ENCODE assay signal across 8 cellular contexts in the genomic region with DNA sequence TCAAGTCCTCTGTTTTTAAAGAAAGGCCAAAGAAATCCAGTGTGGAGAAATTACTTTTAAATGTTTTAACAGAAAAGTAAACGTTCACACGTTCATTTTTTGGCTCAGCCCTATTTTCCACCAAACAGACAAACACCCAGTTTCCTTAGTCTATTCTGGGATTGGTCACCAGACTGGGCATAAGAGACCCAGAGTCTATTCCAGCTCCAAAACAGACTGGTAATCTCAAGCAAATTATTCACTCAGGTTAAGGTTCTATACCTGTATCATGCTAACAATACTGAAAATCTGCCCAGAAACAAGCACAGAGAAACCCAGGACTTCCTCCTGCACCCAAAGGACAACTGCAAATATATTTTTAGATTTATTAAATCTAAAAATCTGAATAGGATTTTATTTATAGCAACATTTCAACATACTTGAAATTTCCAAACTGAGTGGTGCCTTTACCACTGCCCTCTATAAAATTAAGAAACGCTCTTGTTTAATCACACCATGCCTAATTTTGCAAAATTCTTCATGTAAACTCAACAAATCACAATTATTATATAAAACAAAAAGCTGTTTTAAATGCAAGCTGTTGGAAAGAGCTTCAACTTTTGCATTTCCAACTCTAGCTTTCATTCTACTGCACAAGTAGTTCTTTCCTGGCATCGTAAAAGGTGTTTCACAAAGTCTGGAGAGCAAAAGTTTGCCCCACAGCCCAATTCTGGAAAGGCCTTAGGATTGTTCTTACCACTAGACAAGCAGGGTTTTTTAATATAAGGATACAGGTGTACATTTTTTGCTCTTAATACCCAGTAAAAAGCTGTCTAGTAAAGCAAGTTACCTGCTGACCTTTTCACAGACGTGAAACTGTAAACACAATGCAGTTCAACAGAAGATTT. TPM values are rescaled to one million over a fixed set of nuclear protein-coding genes. Genes with fewer than 3 reads are reported as not detected.
A peak's percentile ranks its signal among the peaks of the same experiment; 100 is the strongest.
DNase-seq lines count a peak whose midpoint lies in the region; ATAC-seq, FAIRE-seq and TF ChIP-seq lines count a peak whose summit lies in the region.

No MANE protein-coding gene starts in this region.

- H3K9me3 ChIP-seq in keratinocyte (ENCODE audit: control insufficient read depth, low read depth, low read length) (no peaks in the 10 kb centered on the region), thyroid gland (no peaks in the 10 kb centered on the region)

- POLR2A ChIA-PET in activated CD8-positive, alpha-beta T cell treated with anti-CD3 and anti-CD28 coated beads for 36 hours (lab: Charles Lee), result interaction anchor here (0.7 to 2.4 kb wide), 4 partner anchors 11 to 46 kb away, joined by 3 to 12 read pairs (median 4); no protein-coding TSS in a partner anchor

- no peak for DNase-seq in activated CD4-positive, alpha-beta T cell treated with anti-CD3 and anti-CD28 coated beads, Interleukin-2, amount 10 ng/mL, durations not matched to agents 24 days and 14 days
- no peak for DNase-seq in activated CD4-positive, alpha-beta T cell treated with anti-CD3 and anti-CD28 coated beads for 48 hours
- no peak for DNase-seq in activated CD8-positive, alpha-beta T cell treated with anti-CD3 and anti-CD28 coated beads for 36 hours
- DNase-seq in keratinocyte (ENCODE audit: low read depth, low spot score), result no peak
- no peak for DNase-seq in thyroid gland
- no peak for DNase-seq in COLO668 (lab: John Stamatoyannopoulos, UW; ENCODE audit: unreplicated experiment)
- no peak for DNase-seq in GOT3 (lab: John Stamatoyannopoulos, UW)
- no peak for DNase-seq in erythroblast (lab: John Stamatoyannopoulos, UW)

- TF ChIP-seq CTCF in activated CD8-positive, alpha-beta T cell treated with anti-CD3 and anti-CD28 coated beads for 36 hours (IDR thresholded peaks at IDR 0.05), result no peak
- TF ChIP-seq CTCF in keratinocyte (optimal IDR thresholded peaks at IDR 0.05 in 1 of 3, IDR thresholded peaks at IDR 0.05 in 1 of 3, conservative IDR thresholded peaks at IDR 0.05 in 1 of 3; ENCODE audit: extremely low read depth in 1 of 3, insufficient read depth in 2 of 3, low read length in 3 of 3), result no peak
- TF ChIP-seq CTCF in thyroid gland (IDR thresholded peaks at IDR 0.05), result no peak

- no peak for ATAC-seq in activated CD8-positive, alpha-beta T cell treated with anti-CD3 and anti-CD28 coated beads for 36 hours

- FAIRE-seq in keratinocyte (lab: Jason Lieb, UNC), result no peak

- H2AFZ ChIP-seq in keratinocyte (ENCODE audit: control insufficient read depth, low read length), result peak overlapping the region; percentile 44

- H3K4me3 ChIP-seq in keratinocyte (ENCODE audit: control insufficient read depth in 2 of 3, extremely low read depth in 1 of 3, insufficient read depth in 2 of 3, low read depth in 1 of 3, low read length in 3 of 3) (peak overlapping the region; percentile 33 to 61 (median 54)), thyroid gland (replicated peaks in 1 of 3) (peak overlapping the region in 2 of 3 donors; percentile 21 to 55)

- intact Hi-C loops in activated CD4-positive, alpha-beta T cell treated with anti-CD3 and anti-CD28 coated beads, Interleukin-2, amount 10 ng/mL, durations not matched to agents 24 days and 14 days (cut with micrococcal nuclease), result loop anchor here (2.0 kb wide), 1 partner anchor 18 kb away; a partner anchor contains a TSS
- intact Hi-C loops in activated CD8-positive, alpha-beta T cell treated with anti-CD3 and anti-CD28 coated beads for 36 hours (cut with micrococcal nuclease), result loop anchor here (10.0 kb wide), 1 partner anchor 302 kb away; a partner anchor contains a TSS
- intact Hi-C loops in thyroid gland (cut with DNase I), result no loop called here

- H3K4me1 ChIP-seq in keratinocyte (ENCODE audit: control insufficient read depth, extremely low read depth, insufficient read depth, low read length), result peaks cover 16% of the 10 kb centered on the region
- H3K4me1 ChIP-seq in thyroid gland, result peaks cover 22 to 30% of the 10 kb centered on the region in 2 donors

- no peaks in the 10 kb centered on the region for H3K9me3 Mint-ChIP-seq in activated CD4-positive, alpha-beta T cell treated with anti-CD3 and anti-CD28 coated beads, Interleukin-2, amount 10 ng/mL, durations not matched to agents 24 days and 14 days
- H3K9me3 Mint-ChIP-seq in activated CD8-positive, alpha-beta T cell treated with anti-CD3 and anti-CD28 coated beads for 36 hours, result no peaks in the 10 kb centered on the region

- no peak overlapping the region for H3K9ac ChIP-seq in keratinocyte (ENCODE audit: control insufficient read depth, extremely low read depth, insufficient read depth, low read length)

- H3K36me3 ChIP-seq in keratinocyte (ENCODE audit: control insufficient read depth in 2 of 2, extremely low read depth in 1 of 2, insufficient read depth in 2 of 2, low read length in 2 of 2) (no peaks in the 10 kb centered on the region), thyroid gland (no peaks in the 10 kb centered on the region)

- H3K9me1 ChIP-seq in keratinocyte (ENCODE audit: control insufficient read depth, extremely low read depth, insufficient read depth, low read length), result no peaks in the 10 kb centered on the region

- TF ChIP-seq POLR2A in thyroid gland (IDR thresholded peaks at IDR 0.05) (no peak), erythroblast (IDR thresholded peaks at IDR 0.05; ENCODE audit: low read length) (no peak)

- peak overlapping the region; percentile 84 for H3K4me3 Mint-ChIP-seq in activated CD4-positive, alpha-beta T cell treated with anti-CD3 and anti-CD28 coated beads, Interleukin-2, amount 10 ng/mL, durations not matched to agents 24 days and 14 days
- peak overlapping the region; percentile 78 for H3K4me3 Mint-ChIP-seq in activated CD8-positive, alpha-beta T cell treated with anti-CD3 and anti-CD28 coated beads for 36 hours

- H3K36me3 Mint-ChIP-seq in activated CD4-positive, alpha-beta T cell treated with anti-CD3 and anti-CD28 coated beads, Interleukin-2, amount 10 ng/mL, durations not matched to agents 24 days and 14 days (ENCODE audit: low read depth), result peaks cover 1% of the 10 kb centered on the region
- H3K36me3 Mint-ChIP-seq in activated CD8-positive, alpha-beta T cell treated with anti-CD3 and anti-CD28 coated beads for 36 hours (ENCODE audit: low read depth), result peaks cover 10% of the 10 kb centered on the region

- no peaks in the 10 kb centered on the region for H4K20me1 ChIP-seq in keratinocyte (ENCODE audit: control insufficient read depth, extremely low read depth, insufficient read depth, low read length)

- no peaks in the 10 kb centered on the region for H3K27me3 Mint-ChIP-seq in activated CD4-positive, alpha-beta T cell treated with anti-CD3 and anti-CD28 coated beads, Interleukin-2, amount 10 ng/mL, durations not matched to agents 24 days and 14 days
- no peaks in the 10 kb centered on the region for H3K27me3 Mint-ChIP-seq in activated CD8-positive, alpha-beta T cell treated with anti-CD3 and anti-CD28 coated beads for 36 hours

- WGBS in thyroid gland, 2 donors, result 27 to 28% methylated on average over 5 of the region's 5 CpGs

- CTCF ChIA-PET in activated CD8-positive, alpha-beta T cell treated with anti-CD3 and anti-CD28 coated beads for 36 hours (lab: Charles Lee), result interaction anchor here (0.9 to 1.5 kb wide), 3 partner anchors 8 to 23 kb away, joined by 3 read pairs; no protein-coding TSS in a partner anchor

- H3K79me2 ChIP-seq in keratinocyte (ENCODE audit: control insufficient read depth, insufficient read depth, low read length), result peaks cover 95% of the 10 kb centered on the region

- H3K27ac Mint-ChIP-seq in activated CD4-positive, alpha-beta T cell treated with anti-CD3 and anti-CD28 coated beads, Interleukin-2, amount 10 ng/mL, durations not matched to agents 24 days and 14 days, result peak overlapping the region; percentile 47
- peak overlapping the region; percentile 95 for H3K27ac Mint-ChIP-seq in activated CD8-positive, alpha-beta T cell treated with anti-CD3 and anti-CD28 coated beads for 36 hours

- H3K4me1 Mint-ChIP-seq in activated CD4-positive, alpha-beta T cell treated with anti-CD3 and anti-CD28 coated beads, Interleukin-2, amount 10 ng/mL, durations not matched to agents 24 days and 14 days, result peaks cover 47% of the 10 kb centered on the region
- H3K4me1 Mint-ChIP-seq in activated CD8-positive, alpha-beta T cell treated with anti-CD3 and anti-CD28 coated beads for 36 hours (ENCODE audit: low read depth), result peaks cover 61% of the 10 kb centered on the region

- dilution Hi-C loops in keratinocyte (cut with MboI; ENCODE audit: extremely low pct_ligation_motif_present, low sequenced_read_pairs), result no loop called here

- no peak overlapping the region for H3K27ac ChIP-seq in keratinocyte (ENCODE audit: control insufficient read depth, insufficient read depth, low read length)
- H3K27ac ChIP-seq in thyroid gland, result peak overlapping the region; percentile 53 to 84 (median 83)

- no peaks in the 10 kb centered on the region for H3K27me3 ChIP-seq in keratinocyte (ENCODE audit: control insufficient read depth, extremely low read depth, insufficient read depth, low read length)
- no peaks in the 10 kb centered on the region for H3K27me3 ChIP-seq in thyroid gland

- peak overlapping the region; percentile 83 for H3K4me2 ChIP-seq in keratinocyte (ENCODE audit: control insufficient read depth, extremely low read depth, insufficient read depth, low read depth, low read length)

RNA-seq across cellular contexts. Expression of a gene that starts 18.7 kb away (rescaled TPM):
- total RNA-seq in activated CD4-positive, alpha-beta T cell treated with anti-CD3 and anti-CD28 coated beads, Interleukin-2, amount 10 ng/mL, durations not matched to agents 24 days and 14 days, result 31.8 and 38.0 TPM in 2 replicates
- total RNA-seq in activated CD8-positive, alpha-beta T cell treated with anti-CD3 and anti-CD28 coated beads for 36 hours, result 10 to 100 TPM; 36.3 to 36.9 TPM
- 16.1 to 21.4 TPM (median 16.7 TPM) in 3 replicates for polyA plus RNA-seq in keratinocyte
- 25.8 TPM for polyA plus RNA-seq in keratinocyte (2011; ENCODE audit: low read depth)
- polyA plus RNA-seq in keratinocyte (2011; cell fraction: cytosol; rRNA removed), result 7.6 and 17.2 TPM in 2 replicates
- 20.4 and 21.2 TPM in 2 replicates for polyA plus RNA-seq in keratinocyte (2011; cell fraction: nucleus; rRNA removed)
- 12.7 and 20.0 TPM in 2 replicates for polyA plus RNA-seq in keratinocyte (2012; ENCODE audit: low replicate concordance)
- 16.0 to 113 TPM (median 67.4 TPM) in 3 replicates for polyA minus RNA-seq in keratinocyte
- 20.1 TPM for polyA minus RNA-seq in keratinocyte (2011; cell fraction: cytosol; rRNA and poly(A)+ RNA removed)
- polyA minus RNA-seq in keratinocyte (2011; cell fraction: nucleus; rRNA and poly(A)+ RNA removed), result 24.0 and 66.2 TPM in 2 replicates
- 10 to 100 TPM; 64.2 to 86.7 (median 75.3) TPM for total RNA-seq in thyroid gland
